ENCODE assay signal across 9 cellular contexts in genomic region chr2:72144412-72144745, GRCh38. TPM values are rescaled to one million over a fixed set of nuclear protein-coding genes. Genes with fewer than 3 reads are reported as not detected.
DNase-seq lines count a peak whose midpoint lies in the region; ATAC-seq and TF ChIP-seq lines count a peak whose summit lies in the region.
"Had no signal": no experiment of that assay in that cellular context is flagged by ENCODE, and none has a peak within 500 bp of the region (broad histone marks: within the 10 kb centered on the region; RNA-seq: fewer than 3 reads in every experiment).

No MANE protein-coding gene starts in this region.

- H3K36me3 ChIP-seq in BLaER1, result no peaks in the 10 kb centered on the region
- no peaks in the 10 kb centered on the region for H3K36me3 ChIP-seq in Peyer's patch
- H3K36me3 ChIP-seq in ovary, result no peaks in the 10 kb centered on the region

- H3K27me3 ChIP-seq in BLaER1 (peaks cover 83% of the 10 kb centered on the region), Peyer's patch (peaks cover 0 to 45% of the 10 kb centered on the region in 2 donors), ovary (no peaks in the 10 kb centered on the region)

- H3K9ac ChIP-seq in BLaER1, result no peak overlapping the region

- H3K4me2 ChIP-seq in BLaER1, result peak overlapping the region; percentile 97

- H3K4me1 ChIP-seq in BLaER1, result peaks cover 56% of the 10 kb centered on the region
- H3K4me1 ChIP-seq in Peyer's patch, result peaks cover 4 to 70% (median 27%) of the 10 kb centered on the region in 4 donors
- H3K4me1 ChIP-seq in ovary (ENCODE audit: insufficient read depth), result peaks cover 9% of the 10 kb centered on the region

- no peak overlapping the region for H3K27ac ChIP-seq in BLaER1
- H3K27ac ChIP-seq in Peyer's patch, result peak overlapping the region in 3 of 4 donors; percentile 49 to 50 (median 49)
- H3K27ac ChIP-seq in ovary, result no peak overlapping the region

- ATAC-seq in left cardiac atrium, result peak; percentile 26 to 60
- no peak for ATAC-seq in HG03457 (IDR thresholded peaks at IDR 0.05; ENCODE audit: unreplicated experiment)
- no peak for ATAC-seq in GM19035 (IDR thresholded peaks at IDR 0.05; ENCODE audit: unreplicated experiment)

- intact Hi-C loops in left cardiac atrium (cut with DNase I) (no loop called here), ovary (cut with DNase I) (loop anchor here in 1 of 4 donors (10.0 kb wide), 1 partner anchor 590 kb away; no protein-coding TSS in a partner anchor)

- no peak for TF ChIP-seq POLR2A in Peyer's patch (IDR thresholded peaks at IDR 0.05)
- TF ChIP-seq POLR2A in ovary (IDR thresholded peaks at IDR 0.05), result no peak

- DNase-seq in Peyer's patch (no peak), left cardiac atrium (peak; percentile 63), ovary (peak in 2 of 5 donors; percentile 10 to 47), HPDE6-E6E7 (ENCODE audit: extremely low spot score) (no peak), RKO (ENCODE audit: low spot score) (no peak)
- DNase-seq: activated B cell treated with CpG ODN at 0.5 μM for 24 hours had no signal

- no peak for TF ChIP-seq CTCF in Peyer's patch (IDR thresholded peaks at IDR 0.05)
- no peak for TF ChIP-seq CTCF in ovary (IDR thresholded peaks at IDR 0.05)

- peak overlapping the region; percentile 69 for H3K4me3 ChIP-seq in BLaER1
- peak overlapping the region; percentile 24 to 53 (median 42) for H3K4me3 ChIP-seq in Peyer's patch
- H3K4me3 ChIP-seq in ovary, result peak overlapping the region; percentile 24

- TF ChIP-seq EP300 in ovary (IDR thresholded peaks at IDR 0.05), result no peak

- H4K20me1 ChIP-seq in BLaER1, result peaks cover 56% of the 10 kb centered on the region

- H3K9me3 ChIP-seq in BLaER1 (peaks cover 5% of the 10 kb centered on the region; the same call in 1 of the 2 replicates), Peyer's patch (no peaks in the 10 kb centered on the region), ovary (no peaks in the 10 kb centered on the region)

- 4 to 7% (median 4%) methylated on average over 26 to 27 of the region's 27 CpGs for WGBS in ovary, 3 donors

RNA-seq across cellular contexts. Expression of gene CYP26B1, which starts 3.3 kb away (rescaled TPM):
- total RNA-seq in Peyer's patch, result 1 to 10 TPM; 1.9 to 8.3 (median 5.2) TPM
- 10 to 100 TPM in 1 of 2 donors, 1 to 10 TPM in 1; 8.5 to 21.0 TPM for total RNA-seq in left cardiac atrium
- 10 to 100 TPM in 1 of 7 donors, 1 to 10 TPM in 6; 2.5 to 13.4 (median 5.8) TPM for total RNA-seq in ovary
- 1 to 10 TPM; 1.5 to 4.5 TPM for polyA plus RNA-seq in ovary
- total RNA-seq: activated B cell treated with CpG ODN at 0.5 μM for 24 hours had no signal

Comparison
In these comparisons a context has a peak if more than half of its experiments do, and no peak if none do; other contexts are left out.
1. H3K27ac ChIP-seq: peak in Peyer's patch (3 of 4); none in BLaER1 (single experiment) and ovary (0 of 2).
2. ATAC-seq: peak in left cardiac atrium (2 of 2); none in HG03457 (single experiment) and GM19035 (single experiment).
3. Peak in every context shown above with its lines, with median percentiles within 50 percentile points of each other: H3K4me3 ChIP-seq.